8 cellular contexts compared by ENCODE assay signal in genomic region chr12:112125250-112125999, GRCh38. TPM values are rescaled to one million over a fixed set of nuclear protein-coding genes. Genes with fewer than 3 reads are reported as not detected.
DNase-seq lines count a peak whose midpoint lies in the region; FAIRE-seq and TF ChIP-seq lines count a peak whose summit lies in the region.

TSS of gene TRAFD1 (plus strand) at chr12:112125560. CDS start at chr12:112130523, 4,963 bp downstream.

- FAIRE-seq in frontal cortex (lab: Jason Lieb, UNC): peak; percentile 80

- DNase-seq in GM03348 (ENCODE audit: low spot score) (peak; percentile 100), HFF-Myc (ENCODE audit: extremely low read depth, low read depth) (peak; percentile 84), NAMALWA (ENCODE audit: low spot score) (peak; percentile 99), SK-N-DZ (ENCODE audit: low spot score) (peak; percentile 96), frontal cortex (ENCODE audit: low spot score in 2 of 2) (peak; percentile 95 to 97), neuronal stem cell (ENCODE audit: low spot score) (peak; percentile 95)
- DNase-seq in activated naive CD4-positive, alpha-beta T cell treated with anti-CD3 and anti-CD28 coated beads for 36 hours: peak; percentile 98

- H3K79me1 ChIP-seq in neuronal stem cell (ENCODE audit: low read depth, low read length): no peaks in the 10 kb centered on the region

- intact Hi-C loops in activated naive CD4-positive, alpha-beta T cell treated with anti-CD3 and anti-CD28 coated beads for 36 hours (cut with micrococcal nuclease): loop anchor here (1.0 to 10.0 kb wide), 9 partner anchors 13 to 849 kb away; partner anchors contain the start of genes ERP29, MAPKAPK5, NAA25 and OAS2

- no CpG with 5 or more reads among the region's 63 CpGs for WGBS in neuronal stem cell (ENCODE audit: extremely low coverage in 2 of 2, insufficient read length in 2 of 2, insufficient replicate concordance in 1 of 2), 2 donors

- H3K4ac ChIP-seq in neuronal stem cell (ENCODE audit: low read length): no peak within 1 kb of the TSS

- H3K9me3 Mint-ChIP-seq in activated naive CD4-positive, alpha-beta T cell treated with anti-CD3 and anti-CD28 coated beads for 36 hours: no peaks in the 10 kb centered on the region

- H4K8ac ChIP-seq in neuronal stem cell (ENCODE audit: low read depth, low read length): no peak within 1 kb of the TSS

- peaks cover 2% of the 10 kb centered on the region for H3K36me3 Mint-ChIP-seq in activated naive CD4-positive, alpha-beta T cell treated with anti-CD3 and anti-CD28 coated beads for 36 hours (ENCODE audit: low read depth)

- peaks cover 42% of the 10 kb centered on the region for H3K4me1 Mint-ChIP-seq in activated naive CD4-positive, alpha-beta T cell treated with anti-CD3 and anti-CD28 coated beads for 36 hours (ENCODE audit: low read depth)

- no peak within 1 kb of the TSS for H2BK5ac ChIP-seq in neuronal stem cell (ENCODE audit: low read length)

- H3K4me3 ChIP-seq in HFF-Myc (replicated peaks; ENCODE audit: low read depth, low read length) (peak within 1 kb of the TSS; percentile 82), neuronal stem cell (ENCODE audit: low read length in 2 of 2) (peak within 1 kb of the TSS; percentile 77 to 91)

- peak within 1 kb of the TSS; percentile 97 for H3K9ac ChIP-seq in neuronal stem cell (ENCODE audit: low read depth, low read length, poor library complexity)

- no peak within 1 kb of the TSS for H2BK12ac ChIP-seq in neuronal stem cell (ENCODE audit: low read length)

- CTCF ChIA-PET in activated naive CD4-positive, alpha-beta T cell treated with anti-CD3 and anti-CD28 coated beads for 36 hours (lab: Charles Lee): interaction anchor here (1.0 to 1.2 kb wide), 3 partner anchors 10 to 16 kb away, joined by 3 to 6 read pairs (median 4); partner anchors contain the start of gene NAA25

- no peak within 1 kb of the TSS for H2AK5ac ChIP-seq in neuronal stem cell (ENCODE audit: low read depth, low read length)

- peaks cover 5 to 9% of the 10 kb centered on the region in 2 donors for H3K4me1 ChIP-seq in neuronal stem cell (ENCODE audit: control insufficient read depth in 2 of 2, insufficient read depth in 1 of 2, low read depth in 1 of 2, low read length in 2 of 2)

- H3K4me3 Mint-ChIP-seq in activated naive CD4-positive, alpha-beta T cell treated with anti-CD3 and anti-CD28 coated beads for 36 hours: peak within 1 kb of the TSS; percentile 72

- peak within 1 kb of the TSS; percentile 82 for H3K18ac ChIP-seq in neuronal stem cell (ENCODE audit: low read length)

- no peak within 1 kb of the TSS for H2BK15ac ChIP-seq in neuronal stem cell (ENCODE audit: low read length)

- no peak within 1 kb of the TSS for H2BK120ac ChIP-seq in neuronal stem cell (ENCODE audit: low read depth, low read length)

- no peak within 1 kb of the TSS for H3K27ac ChIP-seq in neuronal stem cell (replicated peaks; ENCODE audit: low read length)

- no peaks in the 10 kb centered on the region for H3K9me3 ChIP-seq in neuronal stem cell (replicated peaks in 1 of 2; ENCODE audit: control insufficient read depth in 2 of 2, insufficient read depth in 1 of 2, low read depth in 1 of 2, low read length in 2 of 2)

- H4K91ac ChIP-seq in neuronal stem cell (ENCODE audit: low read depth, low read length, poor library complexity): no peak within 1 kb of the TSS

- H3K27me3 ChIP-seq in neuronal stem cell (ENCODE audit: control insufficient read depth in 3 of 3, insufficient read depth in 3 of 3, low read depth in 1 of 3, low read length in 3 of 3): no peaks in the 10 kb centered on the region

- peak within 1 kb of the TSS; percentile 94 for H3K4me2 ChIP-seq in neuronal stem cell (ENCODE audit: insufficient read depth, low read length, poor library complexity, severe bottlenecking)

- no peaks in the 10 kb centered on the region for H3K27me3 Mint-ChIP-seq in activated naive CD4-positive, alpha-beta T cell treated with anti-CD3 and anti-CD28 coated beads for 36 hours (ENCODE audit: low read depth)

- peaks cover 0 to 2% of the 10 kb centered on the region in 2 donors for H3K36me3 ChIP-seq in neuronal stem cell (replicated peaks in 1 of 2; ENCODE audit: control insufficient read depth in 2 of 2, insufficient read depth in 2 of 2, low read length in 2 of 2)

- peak within 1 kb of the TSS; percentile 75 for H3K27ac Mint-ChIP-seq in activated naive CD4-positive, alpha-beta T cell treated with anti-CD3 and anti-CD28 coated beads for 36 hours

- no peak within 1 kb of the TSS for H3K14ac ChIP-seq in neuronal stem cell (ENCODE audit: low read length)

- H3K23ac ChIP-seq in neuronal stem cell (ENCODE audit: low read depth, low read length, poor library complexity): peak within 1 kb of the TSS; percentile 76

- H2AFZ ChIP-seq in neuronal stem cell (ENCODE audit: low read length): peak within 1 kb of the TSS; percentile 90

- no peak for TF ChIP-seq CTCF in HFF-Myc (IDR thresholded peaks at IDR 0.05; ENCODE audit: low read depth, low read length, missing control alignments)
- TF ChIP-seq CTCF in subcutaneous adipose tissue (IDR thresholded peaks at IDR 0.05; ENCODE audit: low read depth): no peak

RNA-seq across cellular contexts. Expression of gene TRAFD1, which starts in this region (rescaled TPM):
- polyA plus RNA-seq in SK-N-DZ (2014; cell fraction: cytosol; rRNA removed): 34.6 and 36.5 TPM in 2 replicates
- 26.7 and 48.3 TPM in 2 replicates for polyA plus RNA-seq in SK-N-DZ (2014; cell fraction: nucleus; rRNA removed)
- 10 to 100 TPM; 49.6 to 55.7 TPM for total RNA-seq in activated naive CD4-positive, alpha-beta T cell treated with anti-CD3 and anti-CD28 coated beads for 36 hours
- total RNA-seq in frontal cortex (53.4 TPM), subcutaneous adipose tissue (10 to 100 TPM; 16.8 to 40.6 (median 27.3) TPM)
- polyA plus RNA-seq in neuronal stem cell (2013, experiment 1 of 2): 21.1 TPM
- polyA plus RNA-seq in neuronal stem cell (2013, experiment 2 of 2): 21.0 TPM
